Comparison of ENCODE assay signal across 18 cellular contexts in the genomic region with DNA sequence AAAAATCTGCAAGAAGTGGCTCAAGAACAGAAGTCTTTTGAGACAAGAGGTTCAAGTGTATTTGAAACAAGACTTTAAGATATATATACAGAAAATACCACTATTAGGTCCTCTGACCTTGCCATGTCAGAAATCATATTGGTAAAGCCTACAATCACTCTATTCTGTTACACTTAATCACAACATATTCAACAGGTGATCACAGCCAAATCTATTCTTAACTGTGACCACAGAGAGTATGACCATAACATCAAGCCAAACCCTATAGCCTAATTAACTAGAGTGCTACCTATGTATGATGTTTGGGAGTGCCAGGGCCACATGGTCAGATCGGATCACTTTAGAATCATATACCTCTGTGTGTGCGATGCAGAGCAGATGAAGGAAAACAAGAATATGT. TPM values are rescaled to one million over a fixed set of nuclear protein-coding genes. Genes with fewer than 3 reads are reported as not detected.
DNase-seq lines count a peak whose midpoint lies in the region; ATAC-seq and TF ChIP-seq lines count a peak whose summit lies in the region.
"Had no signal": no experiment of that assay in that cellular context is flagged by ENCODE, and none has a peak within 500 bp of the region (broad histone marks: within the 10 kb centered on the region; RNA-seq: fewer than 3 reads in every experiment).

No MANE protein-coding gene starts in this region.

- peaks cover 47% of the 10 kb centered on the region for H3K4me1 ChIP-seq in left ventricle myocardium inferior

- no peaks in the 10 kb centered on the region for H3K9me3 ChIP-seq in left ventricle myocardium inferior (replicated peaks)
- H3K9me3 ChIP-seq in SK-N-MC (ENCODE audit: low read depth, low read length) = no peaks in the 10 kb centered on the region
- H3K9me3 ChIP-seq: esophagus muscularis mucosa, Peyer's patch had no signal

- no peaks in the 10 kb centered on the region for H3K27me3 ChIP-seq in left ventricle myocardium inferior (ENCODE audit: low read depth)
- H3K27me3 ChIP-seq: esophagus muscularis mucosa, Peyer's patch had no signal

- ATAC-seq in Right ventricle myocardium inferior (no peak), natural killer cell (no peak), GM21786 (IDR thresholded peaks at IDR 0.05; ENCODE audit: unreplicated experiment) (no peak)
- ATAC-seq: effector memory CD8-positive, alpha-beta T cell had no signal

- H3K27ac ChIP-seq in left ventricle myocardium inferior (replicated peaks) (no peak overlapping the region), SK-N-MC (peak overlapping the region; percentile 23; the same call in 1 of the 2 replicates)
- H3K27ac ChIP-seq: Peyer's patch, skin epidermis had no signal

- H3K4me3 ChIP-seq in left ventricle myocardium inferior = peak overlapping the region; percentile 86
- H3K4me3 ChIP-seq in SK-N-MC = no peak overlapping the region
- H3K4me3 ChIP-seq: Peyer's patch, skin epidermis had no signal

- H3K9ac ChIP-seq in SK-N-MC (ENCODE audit: insufficient read length) = no peak overlapping the region

- TF ChIP-seq CTCF in left ventricle myocardium inferior (IDR thresholded peaks at IDR 0.05; ENCODE audit: borderline replicate concordance) (no peak), natural killer cell (IDR thresholded peaks at IDR 0.05) (no peak)

- peaks cover 25 to 26% of the 10 kb centered on the region in 2 donors for H3K4me1 Mint-ChIP-seq in natural killer cell

- H3K4me3 Mint-ChIP-seq in natural killer cell = peak overlapping the region; percentile 60

- DNase-seq in left ventricle myocardium inferior (no peak), Right ventricle myocardium inferior (ENCODE audit: missing footprints) (no peak), SK-N-MC (ENCODE audit: low read depth, low spot score) (no peak), natural killer cell (no peak), D341Med (ENCODE audit: low spot score) (no peak)
- DNase-seq in effector CD8-positive, alpha-beta T cell (lab: John Stamatoyannopoulos, UW) = no peak
- DNase-seq: DMS79; effector memory CD8-positive, alpha-beta T cell; HCEC 1CT; kidney; NCI-H446 treated with DMSO at 0.1 percent for 48 hours; NK-92 treated with Interleukin-12 subunit alpha and Interleukin-12 subunit beta, amount 100 ng/mL, for 24 hours; Peyer's patch; stimulated activated CD4-positive, alpha-beta T cell treated with anti-CD3 and anti-CD28 coated beads, Interleukin-2, amount 100 ng/mL, for 24 hours; stimulated activated naive CD4-positive, alpha-beta T cell treated with Interleukin-2 at 50 U/mL for 16 hours had no signal

- intact Hi-C loops in left ventricle myocardium inferior (cut with micrococcal nuclease) = no loop called here
- intact Hi-C loops in Right ventricle myocardium inferior (cut with DNase I) = no loop called here
- intact Hi-C loops in natural killer cell (cut with micrococcal nuclease) = no loop called here

- H3K27ac Mint-ChIP-seq in natural killer cell = peak overlapping the region in 1 of 2 donors; percentile 89

- H3K36me3 Mint-ChIP-seq in natural killer cell = no peaks in the 10 kb centered on the region

- no peaks in the 10 kb centered on the region for H3K27me3 Mint-ChIP-seq in natural killer cell (ENCODE audit: low read depth in 2 of 2)
- H3K27me3 Mint-ChIP-seq: effector memory CD8-positive, alpha-beta T cell had no signal

- no peaks in the 10 kb centered on the region for H3K9me3 Mint-ChIP-seq in natural killer cell
- H3K9me3 Mint-ChIP-seq: effector memory CD8-positive, alpha-beta T cell had no signal

- H3K36me3 ChIP-seq in left ventricle myocardium inferior (peaks cover 52% of the 10 kb centered on the region), SK-N-MC (ENCODE audit: insufficient read depth, low read length) (peaks cover 49% of the 10 kb centered on the region)

RNA-seq across cellular contexts. Expression of a gene that starts 2.2 kb away (rescaled TPM):
- 119 TPM for total RNA-seq in left ventricle myocardium inferior
- total RNA-seq in Right ventricle myocardium inferior = 114 TPM
- total RNA-seq in natural killer cell = 10 to 100 TPM; 18.9 to 25.8 (median 22.2) TPM
